Comparison of ENCODE assay signal across 8 cellular contexts in the genomic region with DNA sequence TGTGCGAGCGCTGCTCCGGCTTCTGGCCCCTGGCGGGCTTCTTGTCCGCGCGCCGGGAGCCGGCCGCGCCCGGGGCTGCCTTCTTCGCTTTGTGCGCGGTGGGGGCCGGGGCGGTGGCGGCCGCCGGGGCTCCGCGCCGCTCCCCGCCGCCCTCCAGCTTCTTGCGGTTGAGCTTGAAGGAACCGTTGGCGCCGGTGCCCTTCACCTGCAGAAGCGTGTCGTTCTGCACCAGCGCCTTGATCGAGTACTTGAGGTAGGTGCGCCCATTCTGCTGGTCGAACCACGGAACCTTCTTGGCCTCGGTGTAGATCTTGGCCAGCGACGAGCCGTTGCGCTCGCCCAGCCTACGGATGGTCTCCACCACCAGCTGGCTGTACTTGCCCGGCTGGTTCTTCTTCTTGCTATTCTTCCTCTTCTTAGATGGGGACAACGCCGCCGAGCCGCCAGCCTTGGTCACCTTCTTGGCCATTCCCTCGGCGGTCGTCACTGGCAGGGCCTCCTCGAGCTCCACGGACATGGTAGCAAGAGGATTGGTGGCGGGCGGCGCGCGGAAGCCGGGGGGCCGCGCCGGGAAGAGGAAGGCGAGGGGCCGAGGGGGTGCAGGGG. TPM values are rescaled to one million over a fixed set of nuclear protein-coding genes. Genes with fewer than 3 reads are reported as not detected.
DNase-seq lines count a peak whose midpoint lies in the region; ATAC-seq, FAIRE-seq and TF ChIP-seq lines count a peak whose summit lies in the region.

No MANE protein-coding gene starts in this region.

- TF ChIP-seq RAD21 in GM12878 (IDR thresholded peaks at IDR 0.05; ENCODE audit: insufficient read depth, low read depth, low read length): no peak

- H3K36me3 ChIP-seq in GM12878 (ENCODE audit: control insufficient read depth in 2 of 2, insufficient read depth in 2 of 2, low read length in 1 of 2): no peaks in the 10 kb centered on the region

- H3K9ac ChIP-seq in GM12878 (ENCODE audit: control insufficient read depth, insufficient read depth, low read length): peak overlapping the region; percentile 77

- TSS peak; percentile 95 for BruUV-seq in GM12878 (replicated peaks; lab: Mats Ljungman, UMichigan)

- no peaks in the 10 kb centered on the region for H4K20me1 ChIP-seq in GM12878 (ENCODE audit: control insufficient read depth, insufficient read depth)

- H3K9me3 ChIP-seq in GM12878 (replicated peaks; ENCODE audit: control insufficient read depth, insufficient read depth, low read length): no peaks in the 10 kb centered on the region

- FAIRE-seq in GM12891 (lab: Jason Lieb, UNC): peak; percentile 62
- no peak for FAIRE-seq in GM12878 (lab: Jason Lieb, UNC)

- DNase-seq in GM12891 (ENCODE audit: insufficient read length, low spot score): no peak
- DNase-seq in RKO (ENCODE audit: low spot score): peak; percentile 29
- DNase-seq in GM12878 (ENCODE audit: low read depth, low spot score): no peak
- DNase-seq in iPS-NIHi11 (ENCODE audit: low spot score): peak; percentile 49
- no peak for DNase-seq in hippocampal formation (lab: John Stamatoyannopoulos, UW)

- H3K4me3 ChIP-seq in GM12878: peak overlapping the region; percentile 88
- peak overlapping the region; percentile 51 to 88 (median 79) for H3K4me3 ChIP-seq in skin epidermis

- CTCF ChIA-PET in GM12878 (lab: Yijun Ruan, JAX): interaction anchor here (0.7 to 3.8 kb wide), 29 partner anchors 9 to 344 kb away, joined by 3 to 43 read pairs (median 8); a partner anchor contains a TSS

- peak overlapping the region; percentile 59 for H2AFZ ChIP-seq in GM12878 (ENCODE audit: control insufficient read depth, low read depth, low read length)

- H3K4me1 ChIP-seq in GM12878 (ENCODE audit: control insufficient read depth, insufficient read depth, low read length): peaks cover 17% of the 10 kb centered on the region

- POLR2A ChIA-PET in GM12878 (lab: Charles Lee): interaction anchor here (0.6 to 4.5 kb wide), 20 partner anchors 8 to 194 kb away, joined by 3 to 29 read pairs (median 6); a partner anchor contains a TSS

- ATAC-seq in GM12878: peak; percentile 2
- no peak for ATAC-seq in GM21576 (IDR thresholded peaks at IDR 0.05; ENCODE audit: unreplicated experiment)

- 0% methylated on average over 51 of the region's 64 CpGs for WGBS in GM12878 (ENCODE audit: insufficient coverage, insufficient replicate concordance, low lambda C conversion rate, missing lambda C conversion rate)

- intact Hi-C loops in GM12878 (cut with micrococcal nuclease; ENCODE audit: unreplicated experiment): loop anchor here (5.0 kb wide), 1 partner anchor 133 kb away; a partner anchor contains a TSS

- no peaks in the 10 kb centered on the region; a peak in 1 of 4 replicates for H3K27me3 ChIP-seq in GM12878 (replicated peaks in 1 of 2; ENCODE audit: control insufficient read depth in 2 of 2, insufficient read depth in 2 of 2, low read length in 1 of 2)

- H3K79me2 ChIP-seq in GM12878 (ENCODE audit: control insufficient read depth, insufficient read depth, low read length): no peaks in the 10 kb centered on the region; the same call in 1 of the 2 replicates

- TF ChIP-seq EP300 in GM12878 (IDR thresholded peaks at IDR 0.05; ENCODE audit: borderline replicate concordance in 1 of 2, control insufficient read depth in 1 of 2, low read depth in 2 of 2, low read length in 2 of 2): no peak

- H3K4me2 ChIP-seq in GM12878 (ENCODE audit: control insufficient read depth, insufficient read depth): peak overlapping the region; percentile 87

- TF ChIP-seq POLR2A in GM12891 (IDR thresholded peaks at IDR 0.05; ENCODE audit: low read depth, low read length) (no peak), GM12878 (IDR thresholded peaks at IDR 0.05; ENCODE audit: low read depth, low read length) (peak; percentile 89)

- SMC1A ChIA-PET in GM12878 (lab: Charles Lee; ENCODE audit: uncharacterized antibody, unreplicated experiment): interaction anchor here (0.8 to 8.5 kb wide), 17 partner anchors 8 to 345 kb away, joined by 3 to 75 read pairs (median 5); a partner anchor contains a TSS

- in situ Hi-C loops in GM12878 (cut with MboI): no loop called here

- TF ChIP-seq CTCF in 22Rv1 (IDR thresholded peaks at IDR 0.05) (no peak), GM12878 (IDR thresholded peaks at IDR 0.05 in 2 of 3, conservative IDR thresholded peaks at IDR 0.05 in 1 of 3; ENCODE audit: control insufficient read depth in 2 of 3, extremely low read depth in 1 of 3, insufficient read depth in 1 of 3, low read depth in 3 of 3, low read length in 3 of 3) (no peak)

- H3K27ac ChIP-seq in 22Rv1: peak overlapping the region; percentile 95
- no peak overlapping the region for H3K27ac ChIP-seq in GM12878 (ENCODE audit: control insufficient read depth, insufficient read depth)
- H3K27ac ChIP-seq in skin epidermis: peak overlapping the region; percentile 28 to 99 (median 92)

- RAD21 ChIA-PET in GM12878 (lab: Charles Lee; ENCODE audit: unreplicated experiment): interaction anchor here (0.6 to 3.9 kb wide), 19 partner anchors 32 to 345 kb away, joined by 3 to 31 read pairs (median 5); a partner anchor contains a TSS

TF ChIP-seq in GM12891, 5 proteins besides CTCF, POLR2A, EP300 and RAD21:
- TF ChIP-seq POU2F2 (IDR thresholded peaks at IDR 0.05; ENCODE audit: low read depth, low read length): no peak
- no peak for TF ChIP-seq TAF1 (IDR thresholded peaks at IDR 0.05; ENCODE audit: low read depth, low read length)
- TF ChIP-seq SPI1 (IDR thresholded peaks at IDR 0.05; ENCODE audit: low read depth, low read length): no peak
- TF ChIP-seq PAX5 (IDR thresholded peaks at IDR 0.05; ENCODE audit: insufficient read depth, low read length, severe bottlenecking): no peak
- TF ChIP-seq POLR2AphosphoS5 (IDR thresholded peaks at IDR 0.05; ENCODE audit: low read depth, low read length): no peak

TF ChIP-seq in GM12878, 131 proteins besides CTCF, POLR2A, EP300 and RAD21 (continues in another document):
- TF ChIP-seq, protein P1, sequence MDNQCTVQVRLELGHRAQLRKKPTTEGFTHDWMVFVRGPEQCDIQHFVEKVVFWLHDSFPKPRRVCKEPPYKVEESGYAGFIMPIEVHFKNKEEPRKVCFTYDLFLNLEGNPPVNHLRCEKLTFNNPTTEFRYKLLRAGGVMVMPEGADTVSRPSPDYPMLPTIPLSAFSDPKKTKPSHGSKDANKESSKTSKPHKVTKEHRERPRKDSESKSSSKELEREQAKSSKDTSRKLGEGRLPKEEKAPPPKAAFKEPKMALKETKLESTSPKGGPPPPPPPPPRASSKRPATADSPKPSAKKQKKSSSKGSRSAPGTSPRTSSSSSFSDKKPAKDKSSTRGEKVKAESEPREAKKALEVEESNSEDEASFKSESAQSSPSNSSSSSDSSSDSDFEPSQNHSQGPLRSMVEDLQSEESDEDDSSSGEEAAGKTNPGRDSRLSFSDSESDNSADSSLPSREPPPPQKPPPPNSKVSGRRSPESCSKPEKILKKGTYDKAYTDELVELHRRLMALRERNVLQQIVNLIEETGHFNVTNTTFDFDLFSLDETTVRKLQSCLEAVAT (IDR thresholded peaks at IDR 0.05): peak; percentile 80
- no peak for TF ChIP-seq PML (IDR thresholded peaks at IDR 0.05; ENCODE audit: low read length)
- no peak for TF ChIP-seq ZZZ3 (IDR thresholded peaks at IDR 0.05; ENCODE audit: control insufficient read depth, insufficient read length, low read depth)
- TF ChIP-seq, protein P2, sequence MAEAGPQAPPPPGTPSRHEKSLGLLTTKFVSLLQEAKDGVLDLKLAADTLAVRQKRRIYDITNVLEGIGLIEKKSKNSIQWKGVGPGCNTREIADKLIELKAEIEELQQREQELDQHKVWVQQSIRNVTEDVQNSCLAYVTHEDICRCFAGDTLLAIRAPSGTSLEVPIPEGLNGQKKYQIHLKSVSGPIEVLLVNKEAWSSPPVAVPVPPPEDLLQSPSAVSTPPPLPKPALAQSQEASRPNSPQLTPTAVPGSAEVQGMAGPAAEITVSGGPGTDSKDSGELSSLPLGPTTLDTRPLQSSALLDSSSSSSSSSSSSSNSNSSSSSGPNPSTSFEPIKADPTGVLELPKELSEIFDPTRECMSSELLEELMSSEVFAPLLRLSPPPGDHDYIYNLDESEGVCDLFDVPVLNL (IDR thresholded peaks at IDR 0.05; ENCODE audit: low read depth, low read length): no peak
- TF ChIP-seq BCL11A (IDR thresholded peaks at IDR 0.05; ENCODE audit: low read depth, low read length): no peak
- 0 out of 2 replicates have a peak, but pooled peaks have one; percentile 7 for TF ChIP-seq SMARCA5 (IDR thresholded peaks at IDR 0.05)
- no peak for TF ChIP-seq TARDBP (IDR thresholded peaks at IDR 0.05; ENCODE audit: borderline replicate concordance)
- no peak for TF ChIP-seq SMAD5 (IDR thresholded peaks at IDR 0.05; ENCODE audit: low read depth)
- TF ChIP-seq, protein P3, sequence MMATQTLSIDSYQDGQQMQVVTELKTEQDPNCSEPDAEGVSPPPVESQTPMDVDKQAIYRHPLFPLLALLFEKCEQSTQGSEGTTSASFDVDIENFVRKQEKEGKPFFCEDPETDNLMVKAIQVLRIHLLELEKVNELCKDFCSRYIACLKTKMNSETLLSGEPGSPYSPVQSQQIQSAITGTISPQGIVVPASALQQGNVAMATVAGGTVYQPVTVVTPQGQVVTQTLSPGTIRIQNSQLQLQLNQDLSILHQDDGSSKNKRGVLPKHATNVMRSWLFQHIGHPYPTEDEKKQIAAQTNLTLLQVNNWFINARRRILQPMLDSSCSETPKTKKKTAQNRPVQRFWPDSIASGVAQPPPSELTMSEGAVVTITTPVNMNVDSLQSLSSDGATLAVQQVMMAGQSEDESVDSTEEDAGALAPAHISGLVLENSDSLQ (IDR thresholded peaks at IDR 0.05): no peak

RNA-seq across cellular contexts. Expression of a gene that starts 36.8 kb away (rescaled TPM):
- polyA plus RNA-seq in GM12891 (2012; ENCODE audit: low read depth, missing spikeins): 42.1 TPM
- 10.9 and 12.1 TPM in 2 replicates for total RNA-seq in GM12878 (2013; cell fraction: nucleolus; rRNA removed)
- total RNA-seq in GM12878 (2014; rRNA removed) (16.7 and 22.7 TPM in 2 replicates), GM12878 (2014; rRNA removed; fragmentation: Illumina TruSeq; extraction: Trizol) (11.9 and 12.4 TPM in 2 replicates), GM12878 (2021) (25.5 and 33.4 TPM in 2 replicates)
- polyA plus RNA-seq in GM12878 (2011; ENCODE audit: low read depth): 26.7 TPM
- polyA plus RNA-seq in GM12878 (2011; rRNA removed) (21.3 and 42.6 TPM in 2 replicates), GM12878 (2014; fragmentation: Illumina TruSeq; extraction: Trizol) (29.6 and 31.2 TPM in 2 replicates), GM12878 (2014; fragmentation: Nextera tagmentation; extraction: Ambion mirVana) (10 to 100 TPM; 17.2 to 18.5 TPM), GM12878 (2014; rRNA removed) (21.9 and 25.0 TPM in 2 replicates), GM12878 (2016; fragmentation: Nextera tagmentation; extraction: Ambion mirVana) (10 to 100 TPM; 45.3 to 49.8 TPM)
- polyA plus RNA-seq in GM12878 (2011; cell fraction: cytosol; rRNA removed): 32.3 and 40.7 TPM in 2 replicates
- 25.4 and 27.4 TPM in 2 replicates for polyA plus RNA-seq in GM12878 (2011; cell fraction: nucleus; rRNA removed)
- polyA plus RNA-seq in GM12878 (2012): 37.0 and 40.2 TPM in 2 replicates
- 18.5 and 21.4 TPM in 2 replicates for polyA minus RNA-seq in GM12878 (2011; rRNA and poly(A)+ RNA removed)
- polyA minus RNA-seq in GM12878 (2011; cell fraction: cytosol; rRNA and poly(A)+ RNA removed): 7.8 and 12.6 TPM in 2 replicates
- polyA minus RNA-seq in GM12878 (2011; cell fraction: nucleus; rRNA and poly(A)+ RNA removed): 4.6 and 8.3 TPM in 2 replicates

Comparison
In these comparisons a context has a peak if more than half of its experiments do, and no peak if none do; other contexts are left out.
1. DNase-seq: peak in RKO (single experiment) and iPS-NIHi11 (single experiment); none in GM12891 (single experiment), GM12878 (single experiment) and hippocampal formation (0 of 2).